Comparison of ENCODE assay signal across 21 cellular contexts in genomic region chr2:3025261-3025660, GRCh38.
"Had no signal": no experiment of that assay in that cellular context is flagged by ENCODE, and none has a peak within 500 bp of the region (broad histone marks: within the 10 kb centered on the region; RNA-seq: fewer than 3 reads in every experiment).

No MANE protein-coding gene starts in this region.

- H3K9me3 ChIP-seq: lower lobe of right lung, pancreas, right lobe of liver, vagina had no signal

- H3K27ac ChIP-seq: lower lobe of right lung, pancreas, right lobe of liver, vagina had no signal

- H3K4me3 ChIP-seq: lower lobe of right lung, pancreas, right lobe of liver, vagina had no signal

- H3K4me1 ChIP-seq: lower lobe of right lung, pancreas, right lobe of liver, vagina had no signal

- DNase-seq: activated CD4-positive, alpha-beta T cell treated with anti-CD3 and anti-CD28 coated beads for 48 hours; activated CD4-positive, CD25-positive, alpha-beta regulatory T cell; activated CD8-positive, alpha-beta memory T cell treated with anti-CD3 and anti-CD28 coated beads, Interleukin-2, amount 50 U/mL, for 4 hours; activated CD8-positive, alpha-beta T cell treated with anti-CD3 and anti-CD28 coated beads, Interleukin-2, amount 10 ng/mL, durations not matched to agents 7 days and 5 days; activated naive CD4-positive, alpha-beta T cell treated with anti-CD3 and anti-CD28 coated beads, Interleukin-2, amount 10 ng/mL, durations not matched to agents 7 days and 5 days; activated naive CD8-positive, alpha-beta T cell treated with anti-CD3 and anti-CD28 coated beads, Interleukin-2, amount 50 U/mL, for 24 hours; activated T-cell treated with anti-CD3 and anti-CD28 coated beads, Interleukin-2, amount 50 U/mL, for 4 hours; caudate nucleus; erythroblast; hypothalamus; lower lobe of right lung; natural killer cell; pancreas; small intestine; stimulated activated CD4-positive, alpha-beta T cell treated with anti-CD3 and anti-CD28 coated beads, Interleukin-15, amount 100 ng/mL, for 24 hours; stimulated activated CD4-positive, alpha-beta T cell treated with anti-CD3 and anti-CD28 coated beads, Interleukin-2, amount 100 ng/mL, for 48 hours; trophoblast cell had no signal

- H3K4me3 Mint-ChIP-seq: activated CD8-positive, alpha-beta T cell treated with anti-CD3 and anti-CD28 coated beads, Interleukin-2, amount 10 ng/mL, durations not matched to agents 7 days and 5 days; activated naive CD4-positive, alpha-beta T cell treated with anti-CD3 and anti-CD28 coated beads, Interleukin-2, amount 10 ng/mL, durations not matched to agents 7 days and 5 days; activated naive CD8-positive, alpha-beta T cell treated with anti-CD3 and anti-CD28 coated beads, Interleukin-2, amount 50 U/mL, for 24 hours; activated T-cell treated with anti-CD3 and anti-CD28 coated beads, Interleukin-2, amount 50 U/mL, for 4 hours; brain; natural killer cell; stimulated activated naive CD8-positive, alpha-beta T cell treated with anti-CD3 and anti-CD28 coated beads, Interleukin-15, Interleukin-2, amounts not matched to agents 100 ng/mL and 50 ng/mL, for 24 hours had no signal

- H3K9me3 Mint-ChIP-seq: activated naive CD4-positive, alpha-beta T cell treated with anti-CD3 and anti-CD28 coated beads, Interleukin-2, amount 10 ng/mL, durations not matched to agents 7 days and 5 days; activated T-cell treated with anti-CD3 and anti-CD28 coated beads, Interleukin-2, amount 50 U/mL, for 4 hours; stimulated activated naive CD8-positive, alpha-beta T cell treated with anti-CD3 and anti-CD28 coated beads, Interleukin-15, Interleukin-2, amounts not matched to agents 100 ng/mL and 50 ng/mL, for 24 hours had no signal

- ATAC-seq: activated CD8-positive, alpha-beta T cell treated with anti-CD3 and anti-CD28 coated beads, Interleukin-2, amount 10 ng/mL, durations not matched to agents 7 days and 5 days; activated naive CD8-positive, alpha-beta T cell treated with anti-CD3 and anti-CD28 coated beads, Interleukin-2, amount 50 U/mL, for 24 hours; activated T-cell treated with anti-CD3 and anti-CD28 coated beads, Interleukin-2, amount 50 U/mL, for 4 hours; lower lobe of right lung; natural killer cell; pancreas; right lobe of liver had no signal

- H3K27ac Mint-ChIP-seq: activated CD8-positive, alpha-beta T cell treated with anti-CD3 and anti-CD28 coated beads, Interleukin-2, amount 10 ng/mL, durations not matched to agents 7 days and 5 days; activated naive CD4-positive, alpha-beta T cell treated with anti-CD3 and anti-CD28 coated beads, Interleukin-2, amount 10 ng/mL, durations not matched to agents 7 days and 5 days; activated naive CD8-positive, alpha-beta T cell treated with anti-CD3 and anti-CD28 coated beads, Interleukin-2, amount 50 U/mL, for 24 hours; brain; natural killer cell; stimulated activated naive CD8-positive, alpha-beta T cell treated with anti-CD3 and anti-CD28 coated beads, Interleukin-15, Interleukin-2, amounts not matched to agents 100 ng/mL and 50 ng/mL, for 24 hours had no signal

- H3K27me3 ChIP-seq: pancreas, right lobe of liver, vagina had no signal

- H3K36me3 ChIP-seq: lower lobe of right lung, pancreas, right lobe of liver, vagina had no signal

- H3K36me3 Mint-ChIP-seq: activated naive CD4-positive, alpha-beta T cell treated with anti-CD3 and anti-CD28 coated beads, Interleukin-2, amount 10 ng/mL, durations not matched to agents 7 days and 5 days had no signal

- H3K4me1 Mint-ChIP-seq: activated naive CD4-positive, alpha-beta T cell treated with anti-CD3 and anti-CD28 coated beads, Interleukin-2, amount 10 ng/mL, durations not matched to agents 7 days and 5 days; activated naive CD8-positive, alpha-beta T cell treated with anti-CD3 and anti-CD28 coated beads, Interleukin-2, amount 50 U/mL, for 24 hours; brain; natural killer cell had no signal
